ENCODE assay signal across 15 cellular contexts in genomic region chr12:124640096-124640495, GRCh38.
A peak's percentile ranks its signal among the peaks of the same experiment; 100 is the strongest.
DNase-seq lines count a peak whose midpoint lies in the region; ATAC-seq and TF ChIP-seq lines count a peak whose summit lies in the region.
"Had no signal": no experiment of that assay in that cellular context is flagged by ENCODE, and none has a peak within 500 bp of the region (broad histone marks: within the 10 kb centered on the region; RNA-seq: fewer than 3 reads in every experiment).

No MANE protein-coding gene starts in this region.

- no peak overlapping the region for H3K4me3 ChIP-seq in BLaER1 treated with 17β-estradiol and CSF1 and Interleukin-3, amounts not matched to agents 10 nM and 100 nM
- no peak overlapping the region for H3K4me3 ChIP-seq in MG63
- no peak overlapping the region for H3K4me3 ChIP-seq in lung
- no peak overlapping the region for H3K4me3 ChIP-seq in right lobe of liver
- H3K4me3 ChIP-seq: pancreas had no signal

- H3K4me1 Mint-ChIP-seq in brain, result peaks cover 40% of the 10 kb centered on the region
- H3K4me1 Mint-ChIP-seq in activated CD8-positive, alpha-beta T cell treated with anti-CD3 and anti-CD28 coated beads, Interleukin-2, amount 10 ng/mL, durations not matched to agents 7 days and 5 days (ENCODE audit: low read depth), result peaks cover 9% of the 10 kb centered on the region

- TF ChIP-seq POLR2A in right lobe of liver (IDR thresholded peaks at IDR 0.05), result no peak

- 14 to 18% methylated on average over 4 of the region's 4 CpGs for WGBS in lung, 2 donors
- 57% methylated on average over 4 of the region's 4 CpGs for WGBS in right lobe of liver (ENCODE audit: insufficient coverage, low coverage, low lambda C conversion rate, missing lambda C conversion rate)

- H3K27ac ChIP-seq in BLaER1 treated with 17β-estradiol and CSF1 and Interleukin-3, amounts not matched to agents 10 nM and 100 nM, result peak overlapping the region in 2 of 11 experiments; percentile 25 to 49; a peak in 2 of 22 replicates
- no peak overlapping the region for H3K27ac ChIP-seq in lung (ENCODE audit: low read depth in 1 of 2, low read length in 1 of 2)
- no peak overlapping the region for H3K27ac ChIP-seq in right lobe of liver
- H3K27ac ChIP-seq: pancreas had no signal

- H3K27ac Mint-ChIP-seq in brain, result peak overlapping the region in 4 of 5 experiments; percentile 48 to 92 (median 56)
- H3K27ac Mint-ChIP-seq in activated CD8-positive, alpha-beta T cell treated with anti-CD3 and anti-CD28 coated beads, Interleukin-2, amount 10 ng/mL, durations not matched to agents 7 days and 5 days, result no peak overlapping the region
- H3K27ac Mint-ChIP-seq: CD4-positive, CD25-positive, alpha-beta regulatory T cell had no signal

- H3K4me2 ChIP-seq in BLaER1 treated with 17β-estradiol and CSF1 and Interleukin-3, amounts not matched to agents 10 nM and 100 nM, result peak overlapping the region in 7 of 11 experiments; percentile 18 to 51 (median 44); a peak in 9 of 22 replicates

- H4K20me1 ChIP-seq in BLaER1 treated with 17β-estradiol and CSF1 and Interleukin-3, amounts not matched to agents 10 nM and 100 nM, result no peaks in the 10 kb centered on the region

- intact Hi-C loops in right lobe of liver (cut with DNase I), result no loop called here

- H3K27me3 Mint-ChIP-seq in brain, result peaks cover 11% of the 10 kb centered on the region
- H3K27me3 Mint-ChIP-seq in activated CD8-positive, alpha-beta T cell treated with anti-CD3 and anti-CD28 coated beads, Interleukin-2, amount 10 ng/mL, durations not matched to agents 7 days and 5 days (ENCODE audit: low read depth), result peaks cover 3% of the 10 kb centered on the region

- no peaks in the 10 kb centered on the region for H3K27me3 ChIP-seq in BLaER1 treated with 17β-estradiol and CSF1 and Interleukin-3, amounts not matched to agents 10 nM and 100 nM
- H3K27me3 ChIP-seq in MG63 (no peaks in the 10 kb centered on the region), lung (ENCODE audit: control insufficient read depth, insufficient read depth) (no peaks in the 10 kb centered on the region), right lobe of liver (no peaks in the 10 kb centered on the region)
- H3K27me3 ChIP-seq: pancreas had no signal

- no peak overlapping the region for H3K9ac ChIP-seq in BLaER1 treated with 17β-estradiol and CSF1 and Interleukin-3, amounts not matched to agents 10 nM and 100 nM

- CTCF ChIA-PET in activated CD8-positive, alpha-beta T cell treated with anti-CD3 and anti-CD28 coated beads, Interleukin-2, amount 10 ng/mL, durations not matched to agents 7 days and 5 days (lab: Charles Lee), result no interaction called here

- peak; percentile 60 for DNase-seq in MG63
- no peak for DNase-seq in lung (ENCODE audit: low spot score)
- no peak for DNase-seq in right lobe of liver
- no peak for DNase-seq in activated CD8-positive, alpha-beta T cell treated with anti-CD3 and anti-CD28 coated beads, Interleukin-2, amount 10 ng/mL, durations not matched to agents 7 days and 5 days
- DNase-seq in NCI-H345 treated with DMSO at 0.1 percent for 48 hours (lab: John Stamatoyannopoulos, UW; ENCODE audit: unreplicated experiment), result no peak
- DNase-seq: activated CD8-positive, alpha-beta memory T cell treated with anti-CD3 and anti-CD28 coated beads, Interleukin-2, amount 50 U/mL, for 48 hours; CD4-positive, CD25-positive, alpha-beta regulatory T cell; left cardiac atrium; NCI-H1105 treated with DMSO at 0.1 percent for 48 hours; pancreas; stimulated activated CD4-positive, alpha-beta T cell treated with anti-CD3 and anti-CD28 coated beads, Interleukin-4, amount 100 ng/mL, for 4 hours; T-helper 9 cell had no signal

- peak; percentile 54 for ATAC-seq in lung (ENCODE audit: insufficient read depth, low FRiP score)
- no peak for ATAC-seq in right lobe of liver
- no peak for ATAC-seq in activated CD8-positive, alpha-beta T cell treated with anti-CD3 and anti-CD28 coated beads, Interleukin-2, amount 10 ng/mL, durations not matched to agents 7 days and 5 days
- ATAC-seq in HG02870 (IDR thresholded peaks at IDR 0.05; ENCODE audit: unreplicated experiment), result no peak

- peaks cover 0 to 52% (median 3%) of the 10 kb centered on the region in 11 experiments; a peak in 10 of 22 replicates for H3K9me3 ChIP-seq in BLaER1 treated with 17β-estradiol and CSF1 and Interleukin-3, amounts not matched to agents 10 nM and 100 nM (replicated peaks in 1 of 11)
- H3K9me3 ChIP-seq in MG63 (peaks cover 23% of the 10 kb centered on the region), lung (ENCODE audit: control insufficient read depth in 2 of 2, insufficient read depth in 1 of 2, low read length in 1 of 2) (no peaks in the 10 kb centered on the region), right lobe of liver (no peaks in the 10 kb centered on the region)
- H3K9me3 ChIP-seq: pancreas had no signal

- peaks cover 15 to 65% (median 28%) of the 10 kb centered on the region in 10 experiments for H3K4me1 ChIP-seq in BLaER1 treated with 17β-estradiol and CSF1 and Interleukin-3, amounts not matched to agents 10 nM and 100 nM
- H3K4me1 ChIP-seq in lung (ENCODE audit: control insufficient read depth in 2 of 2, insufficient read depth in 2 of 2, low read length in 2 of 2) (peaks cover 0 to 5% of the 10 kb centered on the region in 2 donors), right lobe of liver (no peaks in the 10 kb centered on the region)
- H3K4me1 ChIP-seq: pancreas had no signal

- TF ChIP-seq CTCF in brain (conservative IDR thresholded peaks at IDR 0.05) (no peak), lung (IDR thresholded peaks at IDR 0.05; ENCODE audit: control extremely low read depth, extremely low read depth) (no peak), right lobe of liver (IDR thresholded peaks at IDR 0.05) (no peak)

- peaks cover 0 to 7% (median 4%) of the 10 kb centered on the region in 5 experiments for H3K9me3 Mint-ChIP-seq in brain
- H3K9me3 Mint-ChIP-seq in activated CD8-positive, alpha-beta T cell treated with anti-CD3 and anti-CD28 coated beads, Interleukin-2, amount 10 ng/mL, durations not matched to agents 7 days and 5 days (ENCODE audit: insufficient read depth), result no peaks in the 10 kb centered on the region

- H3K36me3 Mint-ChIP-seq in brain, result no peaks in the 10 kb centered on the region
- no peaks in the 10 kb centered on the region for H3K36me3 Mint-ChIP-seq in activated CD8-positive, alpha-beta T cell treated with anti-CD3 and anti-CD28 coated beads, Interleukin-2, amount 10 ng/mL, durations not matched to agents 7 days and 5 days (ENCODE audit: low read depth)
- H3K36me3 Mint-ChIP-seq: CD4-positive, CD25-positive, alpha-beta regulatory T cell had no signal

- POLR2A ChIA-PET in activated CD8-positive, alpha-beta T cell treated with anti-CD3 and anti-CD28 coated beads, Interleukin-2, amount 10 ng/mL, durations not matched to agents 7 days and 5 days (lab: Charles Lee), result no interaction called here

- no peak overlapping the region for H3K4me3 Mint-ChIP-seq in brain
- H3K4me3 Mint-ChIP-seq in activated CD8-positive, alpha-beta T cell treated with anti-CD3 and anti-CD28 coated beads, Interleukin-2, amount 10 ng/mL, durations not matched to agents 7 days and 5 days, result no peak overlapping the region
- H3K4me3 Mint-ChIP-seq: CD4-positive, CD25-positive, alpha-beta regulatory T cell had no signal

- no peaks in the 10 kb centered on the region for H3K36me3 ChIP-seq in BLaER1 treated with 17β-estradiol and CSF1 and Interleukin-3, amounts not matched to agents 10 nM and 100 nM
- H3K36me3 ChIP-seq in MG63, result no peaks in the 10 kb centered on the region; the same call in 1 of the 2 replicates
- no peaks in the 10 kb centered on the region for H3K36me3 ChIP-seq in lung (ENCODE audit: control insufficient read depth in 2 of 2, insufficient read depth in 2 of 2, low read length in 2 of 2)
- no peaks in the 10 kb centered on the region for H3K36me3 ChIP-seq in right lobe of liver
- H3K36me3 ChIP-seq: pancreas had no signal
